Comparison of ENCODE assay signal across 1 cellular context in genomic region chr2:217222511-217222910, GRCh38.
TF ChIP-seq lines count a peak whose summit lies in the region.

No MANE protein-coding gene starts in this region.

TF ChIP-seq in GM12878, 131 proteins besides CTCF, POLR2A, EP300 and RAD21 (continued from another document and continues in another):
- TF ChIP-seq E4F1 (IDR thresholded peaks at IDR 0.05; ENCODE audit: borderline replicate concordance, partially characterized antibody) (no peak), EGR1 (IDR thresholded peaks at IDR 0.05; ENCODE audit: borderline replicate concordance in 1 of 2, low read depth in 2 of 2, low read length in 2 of 2) (no peak), POU2F2 (IDR thresholded peaks at IDR 0.05; ENCODE audit: borderline replicate concordance, low read depth, low read length) (peak; percentile 87), RUNX3 (IDR thresholded peaks at IDR 0.05; ENCODE audit: low read length) (peak; percentile 100), MYB (IDR thresholded peaks at IDR 0.05; ENCODE audit: borderline replicate concordance, low read depth, low read length) (peak; percentile 43; the same call in 1 of the 2 replicates), ESRRA (IDR thresholded peaks at IDR 0.05; ENCODE audit: low read length) (no peak), FOXK2 (IDR thresholded peaks at IDR 0.05) (no peak), IRF5 (IDR thresholded peaks at IDR 0.05; ENCODE audit: borderline replicate concordance) (peak; percentile 74), ATF2 (IDR thresholded peaks at IDR 0.05; ENCODE audit: low read length) (peak; percentile 98), SKIL (IDR thresholded peaks at IDR 0.05; ENCODE audit: low read depth, poor library complexity, severe bottlenecking) (peak; percentile 97), CBX5 (IDR thresholded peaks at IDR 0.05; ENCODE audit: low read depth) (peak; percentile 97), ZBTB11 (CRISPR knock-in tag; IDR thresholded peaks at IDR 0.05) (no peak), ZNF592 (IDR thresholded peaks at IDR 0.05) (0 out of 2 replicates have a peak, but pooled peaks have one; percentile 76), YBX1 (IDR thresholded peaks at IDR 0.05) (no peak), REST (IDR thresholded peaks at IDR 0.05; ENCODE audit: low read depth, low read length) (no peak), BCL11A (IDR thresholded peaks at IDR 0.05; ENCODE audit: low read depth, low read length) (peak; percentile 98), SMAD5 (IDR thresholded peaks at IDR 0.05; ENCODE audit: low read depth) (no peak), CHD1 (IDR thresholded peaks at IDR 0.05; ENCODE audit: low read depth, low read length) (no peak), MAX (IDR thresholded peaks at IDR 0.05; ENCODE audit: low read depth, low read length) (no peak), PAX5 (IDR thresholded peaks at IDR 0.05; ENCODE audit: borderline replicate concordance, low read depth, low read length) (peak; percentile 91), HDAC2 (IDR thresholded peaks at IDR 0.05) (no peak), CEBPZ (IDR thresholded peaks at IDR 0.05; ENCODE audit: low read depth, low read length) (no peak)
